In the genomic region with DNA sequence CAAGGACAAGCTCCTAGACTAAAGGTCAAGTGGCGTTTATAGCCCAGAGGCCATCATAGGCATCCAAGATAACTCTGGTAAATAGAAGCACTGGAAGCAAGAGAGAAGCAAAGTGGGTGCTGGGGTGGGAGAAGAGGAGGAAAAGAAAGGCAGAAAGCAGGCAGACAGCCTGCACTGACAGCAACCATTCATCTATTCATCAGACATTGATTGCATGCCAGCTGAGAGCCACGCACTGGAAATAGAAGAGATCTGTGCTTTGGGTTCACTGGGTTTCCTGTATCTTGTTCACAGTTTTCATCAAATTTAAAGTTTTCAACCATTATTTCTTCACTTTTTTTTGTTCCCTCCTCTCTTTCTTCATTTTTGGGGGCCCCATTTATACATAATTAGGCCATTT, we compare ENCODE assay signal across 26 cellular contexts. TPM values are rescaled to one million over a fixed set of nuclear protein-coding genes. Genes with fewer than 3 reads are reported as not detected.
DNase-seq lines count a peak whose midpoint lies in the region; ATAC-seq and FAIRE-seq lines count a peak whose summit lies in the region.
"Had no signal": no experiment of that assay in that cellular context is flagged by ENCODE, and none has a peak within 500 bp of the region (broad histone marks: within the 10 kb centered on the region; RNA-seq: fewer than 3 reads in every experiment).

No MANE protein-coding gene starts in this region.

- H3K27me3 ChIP-seq in small intestine (ENCODE audit: control insufficient read depth in 2 of 2, insufficient read depth in 2 of 2, low read length in 2 of 2): peaks cover 2 to 18% of the 10 kb centered on the region in 2 donors

- H3K27ac ChIP-seq in small intestine (ENCODE audit: low read depth in 1 of 2, low read length in 1 of 2): no peak overlapping the region
- H3K27ac ChIP-seq: A549, PC-9, SJSA1 had no signal

- no peaks in the 10 kb centered on the region for H3K9me3 ChIP-seq in small intestine (ENCODE audit: control insufficient read depth, low read depth)
- H3K9me3 ChIP-seq: A549, SJSA1 had no signal

- H3K36me3 ChIP-seq in small intestine (ENCODE audit: control insufficient read depth in 2 of 2, insufficient read depth in 2 of 2, low read length in 2 of 2): no peaks in the 10 kb centered on the region
- H3K36me3 ChIP-seq: SJSA1 had no signal

- WGBS in small intestine, 3 donors: 39 to 69% (median 54%) methylated on average over 2 of the region's 2 CpGs

- DNase-seq in Ammon's horn (ENCODE audit: low spot score) (peak; percentile 69), HuH-7 (ENCODE audit: low spot score) (peak; percentile 46), globus pallidus (ENCODE audit: low spot score) (peak; percentile 60), small intestine (peak; percentile 22), T1000 (lab: John Stamatoyannopoulos, UW) (no peak), NCI-H82 treated with DMSO at 0.1 percent for 48 hours (lab: John Stamatoyannopoulos, UW; ENCODE audit: unreplicated experiment) (no peak)
- DNase-seq: AML-193; CD4-positive, alpha-beta memory T cell; COR-L47; DMS79; EL; GF-D8; KBM-7; MM.1S; NCI-H2029; NCI-H446 treated with DMSO at 0.1 percent for 48 hours; NCI-H526; PC-9; Right ventricle myocardium superior; RPMI8226; T-cell had no signal

- no peak for FAIRE-seq in small intestine (lab: Jason Lieb, UNC)
- FAIRE-seq: A549, GM12891, H54 had no signal

- H3K4me3 ChIP-seq in small intestine (ENCODE audit: low read depth in 1 of 2, low read length in 2 of 2): no peak overlapping the region
- H3K4me3 ChIP-seq: A549, PC-9, SJSA1 had no signal

- ATAC-seq in GM19467 (IDR thresholded peaks at IDR 0.05; ENCODE audit: unreplicated experiment): no peak
- ATAC-seq: A549, T-cell had no signal

- no peaks in the 10 kb centered on the region for H3K4me1 ChIP-seq in small intestine (ENCODE audit: control insufficient read depth in 2 of 2, insufficient read depth in 1 of 2, low read depth in 1 of 2, low read length in 1 of 2)

RNA-seq across cellular contexts. Expression of gene SLIT1, which starts 4.7 kb away (rescaled TPM):
- polyA plus RNA-seq in small intestine: under 1 TPM in 2 of 3 donors, not detected in 1; under 0.01 to 0.40 TPM

Comparison
In these comparisons a context has a peak if more than half of its experiments do, and no peak if none do; other contexts are left out.
1. DNase-seq: peak in Ammon's horn (single experiment), HuH-7 (single experiment), globus pallidus (single experiment) and small intestine (single experiment); none in T1000 (single experiment) and NCI-H82 treated with DMSO at 0.1 percent for 48 hours (single experiment).